In genomic region chr1:156120318-156120717, GRCh38 we compare ENCODE assay signal across 1 cellular context.
TF ChIP-seq lines count a peak whose summit lies in the region.

No MANE protein-coding gene starts in this region.

TF ChIP-seq in A549, 52 proteins besides CTCF, POLR2A, EP300 and RAD21 (continued from another document):
- TF ChIP-seq E2F6 (IDR thresholded peaks at IDR 0.05; ENCODE audit: borderline replicate concordance, low read depth) (no peak), EHMT2 (IDR thresholded peaks at IDR 0.05; ENCODE audit: low read depth) (no peak), FOSL2 (IDR thresholded peaks at IDR 0.05) (no peak), FOSL2 (CRISPR knock-in tag; IDR thresholded peaks at IDR 0.05) (no peak), CEBPB (IDR thresholded peaks at IDR 0.05) (no peak), ELK1 (IDR thresholded peaks at IDR 0.05; ENCODE audit: low read depth, low read length) (no peak), NFE2L2 (conservative IDR thresholded peaks at IDR 0.05; ENCODE audit: low read length) (no peak), HOXB5 (CRISPR knock-in tag; IDR thresholded peaks at IDR 0.05) (no peak)
